15 cellular contexts compared by ENCODE assay signal in the genomic region with DNA sequence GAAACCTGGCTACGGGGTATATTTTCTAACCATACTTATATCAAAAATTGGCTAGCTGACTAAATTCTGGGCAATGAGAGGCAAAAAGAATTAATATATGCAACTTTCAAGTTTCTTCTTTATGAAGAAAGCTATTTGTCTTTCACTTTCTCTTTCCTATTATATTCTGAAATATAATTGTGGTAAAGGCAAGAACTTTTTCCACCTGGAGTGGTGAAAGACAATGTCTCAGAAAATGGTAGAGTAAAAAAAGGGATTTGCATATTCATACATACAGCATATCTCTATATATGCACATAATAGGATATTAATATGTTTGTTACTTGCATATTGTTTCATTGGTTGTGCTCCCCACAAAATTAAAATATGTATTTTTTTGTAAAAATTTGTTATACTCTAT.
DNase-seq lines count a peak whose midpoint lies in the region; ATAC-seq and TF ChIP-seq lines count a peak whose summit lies in the region.
"Had no signal": no experiment of that assay in that cellular context is flagged by ENCODE, and none has a peak within 500 bp of the region (broad histone marks: within the 10 kb centered on the region; RNA-seq: fewer than 3 reads in every experiment).

No MANE protein-coding gene starts in this region.

- no peak for TF ChIP-seq POLR2A in erythroblast (IDR thresholded peaks at IDR 0.05; ENCODE audit: low read length)

- H3K4me1 ChIP-seq in MM.1S (ENCODE audit: low read length): peaks cover 15% of the 10 kb centered on the region
- peaks cover 22% of the 10 kb centered on the region for H3K4me1 ChIP-seq in smooth muscle cell (ENCODE audit: low read depth)
- H3K4me1 ChIP-seq: BLaER1 had no signal

- H3F3A ChIP-seq in MM.1S (ENCODE audit: insufficient read depth, low read length) (peaks cover 10% of the 10 kb centered on the region), smooth muscle cell (ENCODE audit: low read depth) (no peaks in the 10 kb centered on the region)

- ATAC-seq in HG02610 (IDR thresholded peaks at IDR 0.05; ENCODE audit: unreplicated experiment): peak; percentile 41

- intact Hi-C loops in posterior vena cava (cut with DNase I): no loop called here

- H2AFZ ChIP-seq in MM.1S (ENCODE audit: low read length) (0 out of 2 replicates have a peak overlapping the region, but pooled peaks have one; percentile 11), smooth muscle cell (ENCODE audit: low read depth) (no peak overlapping the region)

- H3K9me3 ChIP-seq in MM.1S (replicated peaks; ENCODE audit: insufficient read depth, low read length) (no peaks in the 10 kb centered on the region), smooth muscle cell (replicated peaks; ENCODE audit: low read depth) (no peaks in the 10 kb centered on the region)
- H3K9me3 ChIP-seq: BLaER1, SK-N-SH had no signal

- H3K4me2 ChIP-seq in MM.1S (ENCODE audit: low read depth, low read length) (peak overlapping the region; percentile 47), smooth muscle cell (peak overlapping the region; percentile 60)
- H3K4me2 ChIP-seq: BLaER1, SK-N-SH had no signal

- H3K9ac ChIP-seq in MM.1S (ENCODE audit: low read length) (no peak overlapping the region), smooth muscle cell (ENCODE audit: low read depth) (no peak overlapping the region)
- H3K9ac ChIP-seq: BLaER1, SK-N-SH had no signal

- H3K4me3 ChIP-seq in MM.1S (ENCODE audit: low read length) (peak overlapping the region; percentile 11; the same call in 1 of the 2 replicates), smooth muscle cell (no peak overlapping the region)
- H3K4me3 ChIP-seq: BLaER1 had no signal

- H3K36me3 ChIP-seq in MM.1S (replicated peaks; ENCODE audit: insufficient read depth, low read length) (no peaks in the 10 kb centered on the region), smooth muscle cell (ENCODE audit: low read depth) (no peaks in the 10 kb centered on the region)
- H3K36me3 ChIP-seq: BLaER1 had no signal

- DNase-seq in NOMO-1 treated with DMSO at 0.1 percent for 48 hours (lab: John Stamatoyannopoulos, UW; ENCODE audit: unreplicated experiment) (peak; percentile 15), NOMO-1 treated with dmso at 0.1 percent for 144 hours (lab: John Stamatoyannopoulos, UW; ENCODE audit: unreplicated experiment) (no peak), MM.1S (peak; percentile 83), smooth muscle cell (lab: John Stamatoyannopoulos, UW; ENCODE audit: unreplicated experiment) (no peak), posterior vena cava (ENCODE audit: low spot score) (no peak), erythroblast (lab: John Stamatoyannopoulos, UW) (no peak)
- no peak for DNase-seq in activated CD4-positive, alpha-beta T cell treated with anti-CD3 and anti-CD28 coated beads for 1 hour
- DNase-seq: CD4-positive, alpha-beta T cell; NCI-H2029 treated with DMSO at 0.1 percent for 48 hours; NCI-H526 treated with DMSO at 0.1 percent for 48 hours; SK-N-SH; SW 1271; T-helper 9 cell had no signal

- H4K20me1 ChIP-seq in MM.1S (ENCODE audit: insufficient read depth, low read length) (no peaks in the 10 kb centered on the region), smooth muscle cell (ENCODE audit: low read depth) (no peaks in the 10 kb centered on the region)
- H4K20me1 ChIP-seq: BLaER1 had no signal

- 98% methylated on average over 1 of the region's 1 CpG for WGBS in smooth muscle cell (ENCODE audit: low lambda C conversion rate)

- H3K27ac ChIP-seq in MM.1S (ENCODE audit: low read length) (peak overlapping the region; percentile 28; the same call in 1 of the 2 replicates), smooth muscle cell (ENCODE audit: low read depth) (peak overlapping the region; percentile 85)
- H3K27ac ChIP-seq: BLaER1 had no signal

- no peaks in the 10 kb centered on the region for H3K9me2 ChIP-seq in MM.1S (replicated peaks; ENCODE audit: insufficient read depth, low read length)
- H3K9me2 ChIP-seq: SK-N-SH had no signal

- H3K27me3 ChIP-seq in MM.1S (replicated peaks; ENCODE audit: insufficient read depth, low read length): no peaks in the 10 kb centered on the region
- H3K27me3 ChIP-seq in smooth muscle cell (ENCODE audit: low read depth): no peaks in the 10 kb centered on the region
- H3K27me3 ChIP-seq: BLaER1 had no signal

- H3K79me2 ChIP-seq in MM.1S (ENCODE audit: low read length) (no peaks in the 10 kb centered on the region), smooth muscle cell (ENCODE audit: low read depth) (no peaks in the 10 kb centered on the region)

- TF ChIP-seq CTCF in MM.1S (IDR thresholded peaks at IDR 0.05; ENCODE audit: low read length) (no peak), smooth muscle cell (IDR thresholded peaks at IDR 0.05; ENCODE audit: borderline replicate concordance, insufficient read depth, poor library complexity, severe bottlenecking) (no peak)

Comparison
In these comparisons a context has a peak if more than half of its experiments do, and no peak if none do; other contexts are left out.
1. DNase-seq: peak in NOMO-1 treated with DMSO at 0.1 percent for 48 hours (single experiment) and MM.1S (single experiment); none in NOMO-1 treated with dmso at 0.1 percent for 144 hours (single experiment), smooth muscle cell (single experiment), activated CD4-positive, alpha-beta T cell treated with anti-CD3 and anti-CD28 coated beads for 1 hour (single experiment), posterior vena cava (single experiment) and erythroblast (0 of 2).